8 cellular contexts compared by ENCODE assay signal in genomic region chr12:6540181-6540877, GRCh38.
DNase-seq lines count a peak whose midpoint lies in the region; ATAC-seq and TF ChIP-seq lines count a peak whose summit lies in the region.

No MANE protein-coding gene starts in this region.

- DNase-seq in NCI-H2081 (lab: John Stamatoyannopoulos, UW) (peak; percentile 7 to 21), NCI-H2081 treated with DMSO at 0.1 percent for 48 hours (lab: John Stamatoyannopoulos, UW) (no peak), NCI-H2171 (lab: John Stamatoyannopoulos, UW) (peak; percentile 99), fibroblast of gingiva (ENCODE audit: low read depth) (peak; percentile 94), nephron progenitor cell (peak; percentile 86), HuH-7 (ENCODE audit: low spot score) (no peak)
- peak; percentile 77 for DNase-seq in activated CD8-positive, alpha-beta memory T cell treated with anti-CD3 and anti-CD28 coated beads, Interleukin-2, amount 50 U/mL, for 48 hours

- peak overlapping the region; percentile 58 for H3K4me3 Mint-ChIP-seq in nephron progenitor cell

- peaks cover 6% of the 10 kb centered on the region for H3K27me3 Mint-ChIP-seq in nephron progenitor cell (ENCODE audit: low read depth, poor library complexity)

- H3K27ac Mint-ChIP-seq in nephron progenitor cell: peak overlapping the region; percentile 98

- ATAC-seq in GM19452 (IDR thresholded peaks at IDR 0.05; ENCODE audit: unreplicated experiment): no peak

- TF ChIP-seq CTCF in nephron progenitor cell (IDR thresholded peaks at IDR 0.05): no peak

- H3K36me3 Mint-ChIP-seq in nephron progenitor cell (ENCODE audit: low read depth): peaks cover 41% of the 10 kb centered on the region

- H3K9me3 Mint-ChIP-seq in nephron progenitor cell: no peaks in the 10 kb centered on the region

- peaks cover 68% of the 10 kb centered on the region for H3K4me1 Mint-ChIP-seq in nephron progenitor cell

Comparison
In these comparisons a context has a peak if more than half of its experiments do, and no peak if none do; other contexts are left out.
1. DNase-seq: peak in NCI-H2081 (2 of 2), NCI-H2171 (single experiment), activated CD8-positive, alpha-beta memory T cell treated with anti-CD3 and anti-CD28 coated beads, Interleukin-2, amount 50 U/mL, for 48 hours (single experiment), fibroblast of gingiva (single experiment) and nephron progenitor cell (single experiment); none in NCI-H2081 treated with DMSO at 0.1 percent for 48 hours (single experiment) and HuH-7 (single experiment).